In the genomic region with DNA sequence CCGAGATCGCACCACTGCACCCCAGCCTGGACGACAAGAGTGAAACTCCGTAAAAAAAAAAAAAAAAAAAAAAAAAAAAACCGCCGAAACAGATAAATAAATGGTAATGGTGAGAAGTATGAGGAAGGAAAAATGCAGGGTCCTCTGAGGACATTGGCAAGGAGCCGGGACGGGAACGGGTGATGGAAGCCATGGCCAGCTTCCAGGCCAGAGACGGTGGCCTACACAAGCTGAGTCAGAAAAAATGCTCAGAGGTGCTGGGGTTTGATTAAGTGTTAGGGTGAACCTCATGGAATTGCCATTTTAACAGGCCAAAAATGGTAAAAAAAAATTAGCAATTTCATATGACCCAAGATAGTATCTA, we compare ENCODE assay signal across 1 cellular context.
TF ChIP-seq lines count a peak whose summit lies in the region.

No MANE protein-coding gene starts in this region.

TF ChIP-seq in K562, 482 proteins besides CTCF, POLR2A, EP300 and RAD21:
- TF ChIP-seq IFI16 (CRISPR knock-in tag; IDR thresholded peaks at IDR 0.05): no peak
- no peak for TF ChIP-seq LCOR (CRISPR knock-in tag; IDR thresholded peaks at IDR 0.05)
- TF ChIP-seq ZFX (CRISPR knock-in tag; IDR thresholded peaks at IDR 0.05): 0 out of 2 replicates have a peak, but pooled peaks have one; percentile 27
- TF ChIP-seq POU5F1 (IDR thresholded peaks at IDR 0.05; ENCODE audit: borderline replicate concordance, low read depth, low read length, partially characterized antibody): no peak
- no peak for TF ChIP-seq ZNF778 (CRISPR knock-in tag; IDR thresholded peaks at IDR 0.05)
- TF ChIP-seq, protein P1, sequence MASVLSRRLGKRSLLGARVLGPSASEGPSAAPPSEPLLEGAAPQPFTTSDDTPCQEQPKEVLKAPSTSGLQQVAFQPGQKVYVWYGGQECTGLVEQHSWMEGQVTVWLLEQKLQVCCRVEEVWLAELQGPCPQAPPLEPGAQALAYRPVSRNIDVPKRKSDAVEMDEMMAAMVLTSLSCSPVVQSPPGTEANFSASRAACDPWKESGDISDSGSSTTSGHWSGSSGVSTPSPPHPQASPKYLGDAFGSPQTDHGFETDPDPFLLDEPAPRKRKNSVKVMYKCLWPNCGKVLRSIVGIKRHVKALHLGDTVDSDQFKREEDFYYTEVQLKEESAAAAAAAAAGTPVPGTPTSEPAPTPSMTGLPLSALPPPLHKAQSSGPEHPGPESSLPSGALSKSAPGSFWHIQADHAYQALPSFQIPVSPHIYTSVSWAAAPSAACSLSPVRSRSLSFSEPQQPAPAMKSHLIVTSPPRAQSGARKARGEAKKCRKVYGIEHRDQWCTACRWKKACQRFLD (CRISPR knock-in tag; IDR thresholded peaks at IDR 0.05): 0 out of 2 replicates have a peak, but pooled peaks have one; percentile 27
- no peak for TF ChIP-seq EGR1 (conservative IDR thresholded peaks at IDR 0.05)
- no peak for TF ChIP-seq ZNF253 (CRISPR knock-in tag; conservative IDR thresholded peaks at IDR 0.05)
- TF ChIP-seq COPS2 (conservative IDR thresholded peaks at IDR 0.05): no peak
- TF ChIP-seq IRF2 (CRISPR knock-in tag; IDR thresholded peaks at IDR 0.05): no peak
- 0 out of 2 replicates have a peak, but pooled peaks have one; percentile 19 for TF ChIP-seq SMARCE1 (IDR thresholded peaks at IDR 0.05)
- no peak for TF ChIP-seq DNMT1 (IDR thresholded peaks at IDR 0.05)
- peak; percentile 85 for TF ChIP-seq ZNF384 (IDR thresholded peaks at IDR 0.05; ENCODE audit: low read depth, low read length)
- TF ChIP-seq, protein P2, sequence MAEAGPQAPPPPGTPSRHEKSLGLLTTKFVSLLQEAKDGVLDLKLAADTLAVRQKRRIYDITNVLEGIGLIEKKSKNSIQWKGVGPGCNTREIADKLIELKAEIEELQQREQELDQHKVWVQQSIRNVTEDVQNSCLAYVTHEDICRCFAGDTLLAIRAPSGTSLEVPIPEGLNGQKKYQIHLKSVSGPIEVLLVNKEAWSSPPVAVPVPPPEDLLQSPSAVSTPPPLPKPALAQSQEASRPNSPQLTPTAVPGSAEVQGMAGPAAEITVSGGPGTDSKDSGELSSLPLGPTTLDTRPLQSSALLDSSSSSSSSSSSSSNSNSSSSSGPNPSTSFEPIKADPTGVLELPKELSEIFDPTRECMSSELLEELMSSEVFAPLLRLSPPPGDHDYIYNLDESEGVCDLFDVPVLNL (CRISPR knock-in tag; IDR thresholded peaks at IDR 0.05; ENCODE audit: low read depth): no peak
- TF ChIP-seq, protein P3, sequence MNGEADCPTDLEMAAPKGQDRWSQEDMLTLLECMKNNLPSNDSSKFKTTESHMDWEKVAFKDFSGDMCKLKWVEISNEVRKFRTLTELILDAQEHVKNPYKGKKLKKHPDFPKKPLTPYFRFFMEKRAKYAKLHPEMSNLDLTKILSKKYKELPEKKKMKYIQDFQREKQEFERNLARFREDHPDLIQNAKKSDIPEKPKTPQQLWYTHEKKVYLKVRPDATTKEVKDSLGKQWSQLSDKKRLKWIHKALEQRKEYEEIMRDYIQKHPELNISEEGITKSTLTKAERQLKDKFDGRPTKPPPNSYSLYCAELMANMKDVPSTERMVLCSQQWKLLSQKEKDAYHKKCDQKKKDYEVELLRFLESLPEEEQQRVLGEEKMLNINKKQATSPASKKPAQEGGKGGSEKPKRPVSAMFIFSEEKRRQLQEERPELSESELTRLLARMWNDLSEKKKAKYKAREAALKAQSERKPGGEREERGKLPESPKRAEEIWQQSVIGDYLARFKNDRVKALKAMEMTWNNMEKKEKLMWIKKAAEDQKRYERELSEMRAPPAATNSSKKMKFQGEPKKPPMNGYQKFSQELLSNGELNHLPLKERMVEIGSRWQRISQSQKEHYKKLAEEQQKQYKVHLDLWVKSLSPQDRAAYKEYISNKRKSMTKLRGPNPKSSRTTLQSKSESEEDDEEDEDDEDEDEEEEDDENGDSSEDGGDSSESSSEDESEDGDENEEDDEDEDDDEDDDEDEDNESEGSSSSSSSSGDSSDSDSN (IDR thresholded peaks at IDR 0.05; ENCODE audit: borderline replicate concordance in 1 of 2, low read depth in 2 of 2, low read length in 2 of 2): no peak
- no peak for TF ChIP-seq BRD4 (IDR thresholded peaks at IDR 0.05)
- TF ChIP-seq, protein P4, sequence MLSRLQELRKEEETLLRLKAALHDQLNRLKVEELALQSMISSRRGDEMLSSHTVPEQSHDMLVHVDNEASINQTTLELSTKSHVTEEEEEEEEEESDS (CRISPR knock-in tag; IDR thresholded peaks at IDR 0.05): no peak
- no peak for TF ChIP-seq XRCC5 (IDR thresholded peaks at IDR 0.05; ENCODE audit: low read depth, low read length)
- no peak for TF ChIP-seq SREBF2 (CRISPR knock-in tag; IDR thresholded peaks at IDR 0.05)
- TF ChIP-seq, protein P5, sequence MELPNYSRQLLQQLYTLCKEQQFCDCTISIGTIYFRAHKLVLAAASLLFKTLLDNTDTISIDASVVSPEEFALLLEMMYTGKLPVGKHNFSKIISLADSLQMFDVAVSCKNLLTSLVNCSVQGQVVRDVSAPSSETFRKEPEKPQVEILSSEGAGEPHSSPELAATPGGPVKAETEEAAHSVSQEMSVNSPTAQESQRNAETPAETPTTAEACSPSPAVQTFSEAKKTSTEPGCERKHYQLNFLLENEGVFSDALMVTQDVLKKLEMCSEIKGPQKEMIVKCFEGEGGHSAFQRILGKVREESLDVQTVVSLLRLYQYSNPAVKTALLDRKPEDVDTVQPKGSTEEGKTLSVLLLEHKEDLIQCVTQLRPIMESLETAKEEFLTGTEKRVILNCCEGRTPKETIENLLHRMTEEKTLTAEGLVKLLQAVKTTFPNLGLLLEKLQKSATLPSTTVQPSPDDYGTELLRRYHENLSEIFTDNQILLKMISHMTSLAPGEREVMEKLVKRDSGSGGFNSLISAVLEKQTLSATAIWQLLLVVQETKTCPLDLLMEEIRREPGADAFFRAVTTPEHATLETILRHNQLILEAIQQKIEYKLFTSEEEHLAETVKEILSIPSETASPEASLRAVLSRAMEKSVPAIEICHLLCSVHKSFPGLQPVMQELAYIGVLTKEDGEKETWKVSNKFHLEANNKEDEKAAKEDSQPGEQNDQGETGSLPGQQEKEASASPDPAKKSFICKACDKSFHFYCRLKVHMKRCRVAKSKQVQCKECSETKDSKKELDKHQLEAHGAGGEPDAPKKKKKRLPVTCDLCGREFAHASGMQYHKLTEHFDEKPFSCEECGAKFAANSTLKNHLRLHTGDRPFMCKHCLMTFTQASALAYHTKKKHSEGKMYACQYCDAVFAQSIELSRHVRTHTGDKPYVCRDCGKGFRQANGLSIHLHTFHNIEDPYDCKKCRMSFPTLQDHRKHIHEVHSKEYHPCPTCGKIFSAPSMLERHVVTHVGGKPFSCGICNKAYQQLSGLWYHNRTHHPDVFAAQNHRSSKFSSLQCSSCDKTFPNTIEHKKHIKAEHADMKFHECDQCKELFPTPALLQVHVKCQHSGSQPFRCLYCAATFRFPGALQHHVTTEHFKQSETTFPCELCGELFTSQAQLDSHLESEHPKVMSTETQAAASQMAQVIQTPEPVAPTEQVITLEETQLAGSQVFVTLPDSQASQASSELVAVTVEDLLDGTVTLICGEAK (IDR thresholded peaks at IDR 0.05): 0 out of 2 replicates have a peak, but pooled peaks have one; percentile 15
- TF ChIP-seq, protein P5 (CRISPR knock-in tag; IDR thresholded peaks at IDR 0.05): no peak
- no peak for TF ChIP-seq FOXK2 (conservative IDR thresholded peaks at IDR 0.05 in 1 of 2, IDR thresholded peaks at IDR 0.05 in 1 of 2; ENCODE audit: low read depth in 2 of 2)
- TF ChIP-seq BMI1 (IDR thresholded peaks at IDR 0.05; ENCODE audit: low read length): no peak
- TF ChIP-seq YY1 (IDR thresholded peaks at IDR 0.05; ENCODE audit: borderline replicate concordance in 1 of 3, control insufficient read depth in 1 of 3, extremely low read depth in 1 of 3, insufficient read depth in 3 of 3, insufficient read length in 1 of 3, insufficient replicate concordance in 2 of 3, low read depth in 1 of 3, low read length in 2 of 3): peak in 1 of 3 experiments; percentile 16
- TF ChIP-seq, protein P6, sequence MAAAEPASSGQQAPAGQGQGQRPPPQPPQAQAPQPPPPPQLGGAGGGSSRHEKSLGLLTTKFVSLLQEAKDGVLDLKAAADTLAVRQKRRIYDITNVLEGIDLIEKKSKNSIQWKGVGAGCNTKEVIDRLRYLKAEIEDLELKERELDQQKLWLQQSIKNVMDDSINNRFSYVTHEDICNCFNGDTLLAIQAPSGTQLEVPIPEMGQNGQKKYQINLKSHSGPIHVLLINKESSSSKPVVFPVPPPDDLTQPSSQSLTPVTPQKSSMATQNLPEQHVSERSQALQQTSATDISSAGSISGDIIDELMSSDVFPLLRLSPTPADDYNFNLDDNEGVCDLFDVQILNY (CRISPR knock-in tag; IDR thresholded peaks at IDR 0.05): no peak
- TF ChIP-seq PHF8 (IDR thresholded peaks at IDR 0.05; ENCODE audit: borderline replicate concordance, low read length): no peak
